ENCODE assay signal across 29 cellular contexts in genomic region chr1:176462671-176463225, GRCh38. TPM values are rescaled to one million over a fixed set of nuclear protein-coding genes. Genes with fewer than 3 reads are reported as not detected.
"Had no signal": no experiment of that assay in that cellular context is flagged by ENCODE, and none has a peak within 500 bp of the region (broad histone marks: within the 10 kb centered on the region; RNA-seq: fewer than 3 reads in every experiment).

TSS of gene PAPPA2 (plus strand) at chr1:176463175. CDS start at chr1:176556323, 93,148 bp downstream.

- H3K27me3 ChIP-seq: brain microvascular endothelial cell, Peyer's patch, SJCRH30 had no signal

- H3K36me3 ChIP-seq: brain microvascular endothelial cell, Peyer's patch, SJCRH30 had no signal

- H3K4me1 ChIP-seq: Peyer's patch, SJCRH30 had no signal

- DNase-seq: activated CD4-positive, alpha-beta memory T cell treated with anti-CD3 and anti-CD28 coated beads for 36 hours; activated CD4-positive, alpha-beta T cell treated with anti-CD3 and anti-CD28 coated beads, Interleukin-2, amount 10 ng/mL, durations not matched to agents 24 days and 14 days; activated CD4-positive, CD25-positive, alpha-beta regulatory T cell treated with anti-CD3 and anti-CD28 coated beads, Interleukin-2, amount 50 U/mL, for 72 hours; activated CD8-positive, alpha-beta memory T cell treated with anti-CD3 and anti-CD28 coated beads for 24 hours; activated effector memory CD4-positive, alpha-beta T cell treated with anti-CD3 and anti-CD28 coated beads, Interleukin-2, amount 50 U/mL, for 16 hours; activated naive CD4-positive, alpha-beta T cell treated with Interleukin-2 at 50 U/mL for 16 hours; activated naive CD8-positive, alpha-beta T cell treated with anti-CD3 and anti-CD28 coated beads, Interleukin-2, amount 50 U/mL, for 24 hours; activated T-cell treated with anti-CD3 and anti-CD28 coated beads, Interleukin-2, amount 50 U/mL, for 4 hours; amniotic stem cell; brain microvascular endothelial cell; Kasumi-1; KBM-7; NCI-H1048; NCI-H146; NCI-H1930; NCI-H2171; NCI-H2227 treated with DMSO at 0.1 percent for 48 hours; NCI-H446 treated with DMSO at 0.1 percent for 48 hours; NCI-H526; NCI-H774; OCI-M1; Peyer's patch; Right ventricle myocardium superior; SJCRH30; SW 1271 had no signal

- H3K9me3 ChIP-seq: Peyer's patch, SJCRH30 had no signal

- H3K4me3 ChIP-seq: Peyer's patch, SJCRH30 had no signal

- H3K27ac ChIP-seq: brain microvascular endothelial cell, Peyer's patch, RWPE1, SJCRH30 had no signal

- ATAC-seq: activated naive CD4-positive, alpha-beta T cell treated with anti-CD3 and anti-CD28 coated beads, Interleukin-2, amount 50 U/mL, for 72 hours; activated naive CD8-positive, alpha-beta T cell treated with anti-CD3 and anti-CD28 coated beads, Interleukin-2, amount 50 U/mL, for 24 hours; activated T-cell treated with anti-CD3 and anti-CD28 coated beads, Interleukin-2, amount 50 U/mL, for 4 hours; SK-N-SH treated with all-trans-retinoic acid at 6 μM for 48 hours; WTC11 had no signal

RNA-seq across cellular contexts. Expression of gene PAPPA2, which starts in this region (rescaled TPM):
- total RNA-seq: activated CD4-positive, alpha-beta T cell treated with anti-CD3 and anti-CD28 coated beads, Interleukin-2, amount 10 ng/mL, durations not matched to agents 24 days and 14 days had no signal
